Comparison of ENCODE assay signal across 1 cellular context in the genomic region with DNA sequence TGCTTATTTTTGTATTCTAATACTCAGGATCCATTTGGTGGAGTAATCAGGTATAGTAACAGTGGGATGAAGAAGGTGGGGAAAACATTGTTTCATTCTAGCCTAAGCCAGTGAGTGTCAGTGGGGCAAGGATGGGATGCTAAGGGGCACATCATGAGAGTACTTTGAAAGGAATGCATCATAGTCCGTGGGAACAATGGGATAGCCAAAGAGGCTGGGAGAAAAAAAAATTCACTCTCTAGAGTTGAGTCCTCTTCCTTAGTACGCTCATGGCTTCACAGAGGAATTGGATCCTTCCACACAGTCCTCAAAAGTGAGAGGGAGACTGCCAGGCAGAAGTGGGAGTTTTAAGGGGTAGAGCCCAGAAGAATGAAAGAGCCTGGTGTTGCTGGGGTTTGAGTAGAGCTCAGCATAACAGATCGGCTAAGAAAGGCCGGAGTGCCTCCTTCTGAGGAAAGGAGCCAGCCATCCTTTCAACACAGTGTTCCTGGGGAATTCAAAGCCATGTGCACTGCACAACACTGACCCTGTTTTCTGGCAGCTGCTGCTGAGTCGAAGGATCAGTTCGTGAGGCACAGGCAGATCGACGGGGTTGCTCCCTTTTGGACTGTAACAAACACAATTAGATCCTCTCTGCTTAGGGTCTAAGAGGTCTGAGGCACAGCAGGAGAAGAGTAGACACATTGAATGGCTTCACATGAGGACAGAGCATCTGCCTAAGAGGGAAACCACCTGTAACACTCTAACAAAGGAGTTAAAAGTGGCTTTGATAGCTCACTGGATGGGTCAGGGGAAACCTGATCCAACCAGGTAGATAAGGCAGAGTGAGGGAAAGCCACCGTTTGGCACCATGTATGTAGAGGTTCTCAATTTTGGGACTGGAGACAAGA.
TF ChIP-seq lines count a peak whose summit lies in the region.

No MANE protein-coding gene starts in this region.

TF ChIP-seq in WTC11, 78 proteins besides CTCF, POLR2A, EP300 and RAD21 (continued from another document):
- TF ChIP-seq, protein P1, sequence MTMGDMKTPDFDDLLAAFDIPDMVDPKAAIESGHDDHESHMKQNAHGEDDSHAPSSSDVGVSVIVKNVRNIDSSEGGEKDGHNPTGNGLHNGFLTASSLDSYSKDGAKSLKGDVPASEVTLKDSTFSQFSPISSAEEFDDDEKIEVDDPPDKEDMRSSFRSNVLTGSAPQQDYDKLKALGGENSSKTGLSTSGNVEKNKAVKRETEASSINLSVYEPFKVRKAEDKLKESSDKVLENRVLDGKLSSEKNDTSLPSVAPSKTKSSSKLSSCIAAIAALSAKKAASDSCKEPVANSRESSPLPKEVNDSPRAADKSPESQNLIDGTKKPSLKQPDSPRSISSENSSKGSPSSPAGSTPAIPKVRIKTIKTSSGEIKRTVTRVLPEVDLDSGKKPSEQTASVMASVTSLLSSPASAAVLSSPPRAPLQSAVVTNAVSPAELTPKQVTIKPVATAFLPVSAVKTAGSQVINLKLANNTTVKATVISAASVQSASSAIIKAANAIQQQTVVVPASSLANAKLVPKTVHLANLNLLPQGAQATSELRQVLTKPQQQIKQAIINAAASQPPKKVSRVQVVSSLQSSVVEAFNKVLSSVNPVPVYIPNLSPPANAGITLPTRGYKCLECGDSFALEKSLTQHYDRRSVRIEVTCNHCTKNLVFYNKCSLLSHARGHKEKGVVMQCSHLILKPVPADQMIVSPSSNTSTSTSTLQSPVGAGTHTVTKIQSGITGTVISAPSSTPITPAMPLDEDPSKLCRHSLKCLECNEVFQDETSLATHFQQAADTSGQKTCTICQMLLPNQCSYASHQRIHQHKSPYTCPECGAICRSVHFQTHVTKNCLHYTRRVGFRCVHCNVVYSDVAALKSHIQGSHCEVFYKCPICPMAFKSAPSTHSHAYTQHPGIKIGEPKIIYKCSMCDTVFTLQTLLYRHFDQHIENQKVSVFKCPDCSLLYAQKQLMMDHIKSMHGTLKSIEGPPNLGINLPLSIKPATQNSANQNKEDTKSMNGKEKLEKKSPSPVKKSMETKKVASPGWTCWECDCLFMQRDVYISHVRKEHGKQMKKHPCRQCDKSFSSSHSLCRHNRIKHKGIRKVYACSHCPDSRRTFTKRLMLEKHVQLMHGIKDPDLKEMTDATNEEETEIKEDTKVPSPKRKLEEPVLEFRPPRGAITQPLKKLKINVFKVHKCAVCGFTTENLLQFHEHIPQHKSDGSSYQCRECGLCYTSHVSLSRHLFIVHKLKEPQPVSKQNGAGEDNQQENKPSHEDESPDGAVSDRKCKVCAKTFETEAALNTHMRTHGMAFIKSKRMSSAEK (CRISPR knock-in tag; IDR thresholded peaks at IDR 0.05; ENCODE audit: borderline replicate concordance) = no peak
- TF ChIP-seq ZNF671 (CRISPR knock-in tag; IDR thresholded peaks at IDR 0.05) (no peak), NFYB (CRISPR knock-in tag; conservative IDR thresholded peaks at IDR 0.05; ENCODE audit: low read depth) (no peak), NR3C1 (CRISPR knock-in tag; conservative IDR thresholded peaks at IDR 0.05; ENCODE audit: low read depth) (no peak), TP53 (CRISPR knock-in tag; IDR thresholded peaks at IDR 0.05) (no peak), NR2C2 (CRISPR knock-in tag; IDR thresholded peaks at IDR 0.05) (no peak), NFATC4 (CRISPR knock-in tag; IDR thresholded peaks at IDR 0.05) (no peak), JAZF1 (CRISPR knock-in tag; IDR thresholded peaks at IDR 0.05) (no peak), FOXK1 (CRISPR knock-in tag; IDR thresholded peaks at IDR 0.05) (no peak), GRHL2 (CRISPR knock-in tag; IDR thresholded peaks at IDR 0.05; ENCODE audit: insufficient replicate concordance, severe bottlenecking) (no peak), ATF1 (CRISPR knock-in tag; IDR thresholded peaks at IDR 0.05) (no peak), IRF2 (CRISPR knock-in tag; IDR thresholded peaks at IDR 0.05; ENCODE audit: borderline replicate concordance, low read depth) (no peak), ZBTB21 (CRISPR knock-in tag; IDR thresholded peaks at IDR 0.05; ENCODE audit: borderline replicate concordance) (no peak), TCF7 (CRISPR knock-in tag; IDR thresholded peaks at IDR 0.05; ENCODE audit: low read depth) (no peak)
- TF ChIP-seq, protein P2, sequence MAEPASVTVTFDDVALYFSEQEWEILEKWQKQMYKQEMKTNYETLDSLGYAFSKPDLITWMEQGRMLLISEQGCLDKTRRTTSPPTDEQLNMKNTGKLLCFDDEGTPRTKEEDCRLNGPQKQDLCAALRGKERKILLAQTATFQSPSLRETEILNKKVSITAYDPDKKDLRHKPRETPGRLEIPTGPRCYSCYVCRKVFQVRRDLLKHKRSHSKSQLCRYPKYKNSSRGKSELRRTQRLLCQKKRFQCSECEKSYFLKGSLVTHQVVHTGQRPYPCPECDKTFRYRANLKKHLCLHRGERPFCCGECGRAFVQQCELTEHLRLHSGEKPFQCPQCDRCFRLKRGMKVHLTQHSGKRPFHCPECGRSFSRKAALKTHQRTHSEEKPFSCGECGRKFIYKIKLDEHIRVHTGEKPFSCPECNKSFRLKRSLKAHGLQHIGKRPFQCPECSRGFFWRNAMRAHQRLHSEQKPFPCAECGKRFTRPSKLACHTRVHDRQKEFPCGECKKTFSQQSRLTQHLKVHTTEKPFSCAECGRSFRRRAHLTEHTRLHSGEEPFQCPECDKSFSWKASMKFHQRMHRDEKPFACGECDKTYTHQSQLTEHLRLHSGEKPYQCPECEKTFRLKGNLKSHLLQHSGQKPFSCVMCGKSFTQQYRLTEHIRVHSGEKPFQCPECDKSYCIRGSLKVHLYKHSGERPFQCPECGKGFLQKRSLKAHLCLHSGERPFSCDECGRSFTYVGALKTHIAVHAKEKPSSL (CRISPR knock-in tag; conservative IDR thresholded peaks at IDR 0.05) = no peak
- TF ChIP-seq, protein P3, sequence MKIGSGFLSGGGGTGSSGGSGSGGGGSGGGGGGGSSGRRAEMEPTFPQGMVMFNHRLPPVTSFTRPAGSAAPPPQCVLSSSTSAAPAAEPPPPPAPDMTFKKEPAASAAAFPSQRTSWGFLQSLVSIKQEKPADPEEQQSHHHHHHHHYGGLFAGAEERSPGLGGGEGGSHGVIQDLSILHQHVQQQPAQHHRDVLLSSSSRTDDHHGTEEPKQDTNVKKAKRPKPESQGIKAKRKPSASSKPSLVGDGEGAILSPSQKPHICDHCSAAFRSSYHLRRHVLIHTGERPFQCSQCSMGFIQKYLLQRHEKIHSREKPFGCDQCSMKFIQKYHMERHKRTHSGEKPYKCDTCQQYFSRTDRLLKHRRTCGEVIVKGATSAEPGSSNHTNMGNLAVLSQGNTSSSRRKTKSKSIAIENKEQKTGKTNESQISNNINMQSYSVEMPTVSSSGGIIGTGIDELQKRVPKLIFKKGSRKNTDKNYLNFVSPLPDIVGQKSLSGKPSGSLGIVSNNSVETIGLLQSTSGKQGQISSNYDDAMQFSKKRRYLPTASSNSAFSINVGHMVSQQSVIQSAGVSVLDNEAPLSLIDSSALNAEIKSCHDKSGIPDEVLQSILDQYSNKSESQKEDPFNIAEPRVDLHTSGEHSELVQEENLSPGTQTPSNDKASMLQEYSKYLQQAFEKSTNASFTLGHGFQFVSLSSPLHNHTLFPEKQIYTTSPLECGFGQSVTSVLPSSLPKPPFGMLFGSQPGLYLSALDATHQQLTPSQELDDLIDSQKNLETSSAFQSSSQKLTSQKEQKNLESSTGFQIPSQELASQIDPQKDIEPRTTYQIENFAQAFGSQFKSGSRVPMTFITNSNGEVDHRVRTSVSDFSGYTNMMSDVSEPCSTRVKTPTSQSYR (CRISPR knock-in tag; IDR thresholded peaks at IDR 0.05) = no peak
- TF ChIP-seq, protein P4, sequence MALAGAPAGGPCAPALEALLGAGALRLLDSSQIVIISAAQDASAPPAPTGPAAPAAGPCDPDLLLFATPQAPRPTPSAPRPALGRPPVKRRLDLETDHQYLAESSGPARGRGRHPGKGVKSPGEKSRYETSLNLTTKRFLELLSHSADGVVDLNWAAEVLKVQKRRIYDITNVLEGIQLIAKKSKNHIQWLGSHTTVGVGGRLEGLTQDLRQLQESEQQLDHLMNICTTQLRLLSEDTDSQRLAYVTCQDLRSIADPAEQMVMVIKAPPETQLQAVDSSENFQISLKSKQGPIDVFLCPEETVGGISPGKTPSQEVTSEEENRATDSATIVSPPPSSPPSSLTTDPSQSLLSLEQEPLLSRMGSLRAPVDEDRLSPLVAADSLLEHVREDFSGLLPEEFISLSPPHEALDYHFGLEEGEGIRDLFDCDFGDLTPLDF (CRISPR knock-in tag; IDR thresholded peaks at IDR 0.05) = no peak
